ENCODE assay signal across 24 cellular contexts in genomic region chr11:113091578-113091844, GRCh38.
DNase-seq lines count a peak whose midpoint lies in the region; ATAC-seq and TF ChIP-seq lines count a peak whose summit lies in the region.
"Had no signal": no experiment of that assay in that cellular context is flagged by ENCODE, and none has a peak within 500 bp of the region (broad histone marks: within the 10 kb centered on the region; RNA-seq: fewer than 3 reads in every experiment).

No MANE protein-coding gene starts in this region.

- TF ChIP-seq CTCF in adrenal gland (IDR thresholded peaks at IDR 0.05), result no peak
- TF ChIP-seq CTCF in foreskin keratinocyte (conservative IDR thresholded peaks at IDR 0.05), result no peak

- 50 to 70% (median 59%) methylated on average over 2 of the region's 2 CpGs for WGBS in adrenal gland, 4 donors

- H3K27ac ChIP-seq in adrenal gland (peak overlapping the region in 3 of 5 donors; percentile 19 to 56 (median 51)), skeletal muscle tissue (ENCODE audit: low read depth, low read length) (peak overlapping the region; percentile 23), foreskin keratinocyte (no peak overlapping the region)
- H3K27ac ChIP-seq: body of pancreas, psoas muscle, skin epidermis, thyroid gland had no signal

- H3K4me3 ChIP-seq in adrenal gland (no peak overlapping the region), skeletal muscle tissue (ENCODE audit: low read length in 3 of 3) (no peak overlapping the region)
- H3K4me3 ChIP-seq: body of pancreas, gastroesophageal sphincter, psoas muscle, skin epidermis, thyroid gland had no signal

- H3K27me3 ChIP-seq in adrenal gland (no peaks in the 10 kb centered on the region), skeletal muscle tissue (ENCODE audit: control insufficient read depth in 3 of 3, insufficient read depth in 3 of 3, low read length in 3 of 3) (no peaks in the 10 kb centered on the region), foreskin keratinocyte (peaks cover 7% of the 10 kb centered on the region)
- H3K27me3 ChIP-seq: body of pancreas, gastroesophageal sphincter, thyroid gland had no signal

- no peak overlapping the region for H3K9ac ChIP-seq in skeletal muscle tissue (ENCODE audit: low read depth in 1 of 3, low read length in 3 of 3)

- intact Hi-C loops in adrenal gland (cut with DNase I), result no loop called here
- intact Hi-C loops in left ventricle myocardium superior (cut with micrococcal nuclease), result no loop called here

- DNase-seq in NOMO-1 treated with DMSO at 0.1 percent for 48 hours (lab: John Stamatoyannopoulos, UW; ENCODE audit: unreplicated experiment) (peak; percentile 1), NOMO-1 treated with dmso at 0.1 percent for 144 hours (lab: John Stamatoyannopoulos, UW; ENCODE audit: unreplicated experiment) (no peak), adrenal gland (peak in 1 of 7 donors; percentile 23), left ventricle myocardium superior (no peak), KG1 (lab: John Stamatoyannopoulos, UW) (no peak), NCI-H187 (lab: John Stamatoyannopoulos, UW) (no peak), foreskin keratinocyte (no peak)
- DNase-seq: activated CD4-positive, alpha-beta T cell treated with anti-CD3 and anti-CD28 coated beads, Interleukin-2, amount 10 ng/mL, durations not matched to agents 24 days and 14 days; activated gamma-delta T cell; activated naive CD8-positive, alpha-beta T cell treated with anti-CD3 and anti-CD28 coated beads, Interleukin-2, amount 10 ng/mL, durations not matched to agents 7 days and 5 days; activated T-cell treated with anti-CD3 and anti-CD28 coated beads, Interleukin-2, amount 50 U/mL, for 24 hours; body of pancreas; DND-41; effector memory CD4-positive, alpha-beta T cell; HCEC 1CT; naive thymus-derived CD4-positive, alpha-beta T cell; NCI-H82; occipital lobe; psoas muscle; stimulated activated naive CD8-positive, alpha-beta T cell treated with anti-CD3 and anti-CD28 coated beads, Interleukin-15, amount 100 ng/mL, for 72 hours; thyroid gland had no signal

- TF ChIP-seq POLR2A in adrenal gland (IDR thresholded peaks at IDR 0.05), result no peak

- no peaks in the 10 kb centered on the region for H3K9me3 ChIP-seq in adrenal gland (replicated peaks in 1 of 3)
- H3K9me3 ChIP-seq in skeletal muscle tissue (ENCODE audit: control insufficient read depth in 3 of 3, low read length in 3 of 3), result no peaks in the 10 kb centered on the region
- H3K9me3 ChIP-seq: body of pancreas, gastroesophageal sphincter, psoas muscle, thyroid gland had no signal

- H3K4me1 ChIP-seq in adrenal gland (replicated peaks in 1 of 2), result peaks cover 6 to 25% of the 10 kb centered on the region in 2 donors
- peaks cover 4 to 5% (median 5%) of the 10 kb centered on the region in 3 donors for H3K4me1 ChIP-seq in skeletal muscle tissue (ENCODE audit: control insufficient read depth in 3 of 3, insufficient read depth in 3 of 3, low read length in 3 of 3)
- no peaks in the 10 kb centered on the region for H3K4me1 ChIP-seq in foreskin keratinocyte
- H3K4me1 ChIP-seq: body of pancreas, psoas muscle had no signal

- ATAC-seq in left ventricle myocardium superior (peak; percentile 30), foreskin keratinocyte (no peak)
- ATAC-seq: body of pancreas; gastroesophageal sphincter; naive thymus-derived CD4-positive, alpha-beta T cell; stimulated activated naive CD8-positive, alpha-beta T cell treated with anti-CD3 and anti-CD28 coated beads, Interleukin-15, amount 100 ng/mL, for 72 hours had no signal

- no peaks in the 10 kb centered on the region for H3K36me3 ChIP-seq in adrenal gland (replicated peaks in 1 of 2)
- H3K36me3 ChIP-seq in skeletal muscle tissue (ENCODE audit: control insufficient read depth in 3 of 3, insufficient read depth in 3 of 3, low read length in 3 of 3), result no peaks in the 10 kb centered on the region
- H3K36me3 ChIP-seq: gastroesophageal sphincter, thyroid gland had no signal
